Comparison of ENCODE assay signal across 9 cellular contexts in genomic region chr10:95110823-95111222, GRCh38. TPM values are rescaled to one million over a fixed set of nuclear protein-coding genes. Genes with fewer than 3 reads are reported as not detected.
"Had no signal": no experiment of that assay in that cellular context is flagged by ENCODE, and none has a peak within 500 bp of the region (broad histone marks: within the 10 kb centered on the region; RNA-seq: fewer than 3 reads in every experiment).

No MANE protein-coding gene starts in this region.

RNA-seq across cellular contexts. Expression of gene CYP2C8, which starts 41.5 kb away (rescaled TPM):
- total RNA-seq: dermis microvascular lymphatic vessel endothelial cell, endothelial cell of umbilical vein, epithelial cell of proximal tubule, esophagus muscularis mucosa, fibroblast of villous mesenchyme, gastroesophageal sphincter, glomerular endothelial cell had no signal
- polyA plus RNA-seq: fibroblast of lung, foreskin keratinocyte had no signal
